Comparison of ENCODE assay signal across 10 cellular contexts in genomic region chr7:5755704-5756131, GRCh38. TPM values are rescaled to one million over a fixed set of nuclear protein-coding genes. Genes with fewer than 3 reads are reported as not detected.
DNase-seq lines count a peak whose midpoint lies in the region; ATAC-seq and TF ChIP-seq lines count a peak whose summit lies in the region.
"Had no signal": no experiment of that assay in that cellular context is flagged by ENCODE, and none has a peak within 500 bp of the region (broad histone marks: within the 10 kb centered on the region; RNA-seq: fewer than 3 reads in every experiment).

No MANE protein-coding gene starts in this region.

- no peak for TF ChIP-seq POLR2A in body of pancreas (IDR thresholded peaks at IDR 0.05)

- POLR2A ChIA-PET in HEK293T (lab: Yijun Ruan, JAX): no interaction called here

- H3K23ac ChIP-seq in mesenchymal stem cell (ENCODE audit: low read length in 2 of 2): no peak overlapping the region

- DNase-seq in COLO829 (ENCODE audit: low spot score) (peak; percentile 40), MV-4-11 (lab: John Stamatoyannopoulos, UW) (peak; percentile 36), body of pancreas (no peak), mesenchymal stem cell (peak; percentile 71), GM19238 (ENCODE audit: insufficient read length, low spot score) (no peak), HEK293T (ENCODE audit: extremely low spot score) (no peak), SW 1271 (lab: John Stamatoyannopoulos, UW) (no peak)
- DNase-seq: activated CD8-positive, alpha-beta memory T cell treated with anti-CD3 and anti-CD28 coated beads, Interleukin-2, amount 50 U/mL, for 48 hours; stimulated activated naive CD4-positive, alpha-beta T cell treated with Interleukin-2 at 50 U/mL for 16 hours had no signal

- no peak overlapping the region for H2BK5ac ChIP-seq in mesenchymal stem cell (ENCODE audit: low read depth, low read length, poor library complexity, severe bottlenecking)

- 93% methylated on average over 4 to 6 of the region's 6 CpGs for WGBS in body of pancreas, 2 donors
- WGBS in mesenchymal stem cell: 92% methylated on average over 4 of the region's 6 CpGs

- H3K4me1 ChIP-seq in body of pancreas (no peaks in the 10 kb centered on the region), mesenchymal stem cell (ENCODE audit: control insufficient read depth, insufficient read depth, low read depth, low read length) (no peaks in the 10 kb centered on the region)

- no peak for TF ChIP-seq CTCF in body of pancreas (IDR thresholded peaks at IDR 0.05)

- H3K4ac ChIP-seq in mesenchymal stem cell (ENCODE audit: low read depth in 1 of 2, low read length in 2 of 2): no peak overlapping the region

- no peaks in the 10 kb centered on the region for H3K27me3 ChIP-seq in body of pancreas
- H3K27me3 ChIP-seq in mesenchymal stem cell (ENCODE audit: control insufficient read depth in 1 of 2, insufficient read depth in 1 of 2, low read length in 2 of 2): no peaks in the 10 kb centered on the region

- no peaks in the 10 kb centered on the region for H3K9me3 ChIP-seq in body of pancreas
- no peaks in the 10 kb centered on the region for H3K9me3 ChIP-seq in mesenchymal stem cell (ENCODE audit: control insufficient read depth, low read length)

- H2AFZ ChIP-seq in mesenchymal stem cell (ENCODE audit: low read depth, low read length): no peak overlapping the region

- H2BK120ac ChIP-seq in mesenchymal stem cell (ENCODE audit: low read depth, low read length): no peak overlapping the region

- no peak overlapping the region for H2BK15ac ChIP-seq in mesenchymal stem cell (ENCODE audit: low read depth, poor library complexity, severe bottlenecking)

- H3K79me1 ChIP-seq in mesenchymal stem cell (replicated peaks; ENCODE audit: low read length, poor library complexity, severe bottlenecking): peaks cover 29% of the 10 kb centered on the region

- H3K27ac ChIP-seq in body of pancreas (no peak overlapping the region), mesenchymal stem cell (ENCODE audit: low read length, poor library complexity, severe bottlenecking) (no peak overlapping the region)

- H3K9ac ChIP-seq in mesenchymal stem cell (ENCODE audit: low read length): peak overlapping the region; percentile 40

- peak overlapping the region in 1 of 2 experiments; percentile 12 for H3K18ac ChIP-seq in mesenchymal stem cell (ENCODE audit: low read depth in 1 of 2, low read length in 2 of 2)

- CTCF ChIA-PET in HEK293T (lab: Yijun Ruan, JAX): no interaction called here

- H3K36me3 ChIP-seq in body of pancreas (replicated peaks in 1 of 2; ENCODE audit: insufficient read depth in 1 of 2, low read depth in 2 of 2) (peaks cover 0 to 12% of the 10 kb centered on the region in 2 donors), mesenchymal stem cell (ENCODE audit: control insufficient read depth in 1 of 2, insufficient read depth in 2 of 2, low read depth in 1 of 2, low read length in 2 of 2) (peaks cover 6 to 57% of the 10 kb centered on the region in 2 experiments)

- no peak overlapping the region for H4K91ac ChIP-seq in mesenchymal stem cell (ENCODE audit: low read length)

- no peak overlapping the region for H2AK5ac ChIP-seq in mesenchymal stem cell (ENCODE audit: low read length, severe bottlenecking)

- peak; percentile 52 for ATAC-seq in body of pancreas
- ATAC-seq in HG02970 (IDR thresholded peaks at IDR 0.05; ENCODE audit: low FRiP score, unreplicated experiment): no peak

- H3K4me2 ChIP-seq in mesenchymal stem cell (ENCODE audit: low read length, poor library complexity, severe bottlenecking): no peak overlapping the region

- H2BK12ac ChIP-seq in mesenchymal stem cell (ENCODE audit: low read length in 2 of 2): no peak overlapping the region

- intact Hi-C loops in body of pancreas (cut with DNase I): no loop called here

- no peak overlapping the region for H3K14ac ChIP-seq in mesenchymal stem cell (ENCODE audit: low read length in 2 of 2)

- peak overlapping the region; percentile 56 for H4K8ac ChIP-seq in mesenchymal stem cell (ENCODE audit: low read length)

- H3K4me3 ChIP-seq in body of pancreas: no peak overlapping the region
- no peak overlapping the region for H3K4me3 ChIP-seq in mesenchymal stem cell (ENCODE audit: insufficient read depth in 1 of 2, low read depth in 1 of 2, low read length in 2 of 2)

TF ChIP-seq in HEK293T, 16 proteins besides CTCF, POLR2A, EP300 and RAD21:
- TF ChIP-seq L3MBTL2 (conservative IDR thresholded peaks at IDR 0.05): no peak
- no peak for TF ChIP-seq ARNT (IDR thresholded peaks at IDR 0.05)
- TF ChIP-seq SP1 (IDR thresholded peaks at IDR 0.05): no peak
- no peak for TF ChIP-seq ZNF384 (IDR thresholded peaks at IDR 0.05)
- TF ChIP-seq HDGF (IDR thresholded peaks at IDR 0.05; ENCODE audit: borderline replicate concordance): no peak
- TF ChIP-seq FOXA1 (IDR thresholded peaks at IDR 0.05): no peak
- TF ChIP-seq ELF4 (IDR thresholded peaks at IDR 0.05): no peak
- no peak for TF ChIP-seq FOXK2 (IDR thresholded peaks at IDR 0.05)
- no peak for TF ChIP-seq LEF1 (IDR thresholded peaks at IDR 0.05; ENCODE audit: borderline replicate concordance)
- no peak for TF ChIP-seq FOXM1 (IDR thresholded peaks at IDR 0.05; ENCODE audit: borderline replicate concordance)
- no peak for TF ChIP-seq NFRKB (IDR thresholded peaks at IDR 0.05)
- no peak for TF ChIP-seq SUZ12 (IDR thresholded peaks at IDR 0.05)
- no peak for TF ChIP-seq BHLHE40 (IDR thresholded peaks at IDR 0.05; ENCODE audit: borderline replicate concordance)
- TF ChIP-seq PKNOX1 (IDR thresholded peaks at IDR 0.05): no peak
- no peak for TF ChIP-seq CTBP1 (IDR thresholded peaks at IDR 0.05; ENCODE audit: borderline replicate concordance)
- no peak for TF ChIP-seq TARDBP (IDR thresholded peaks at IDR 0.05)
TF ChIP-seq in HEK293T: peak in this region for 0.

RNA-seq across cellular contexts. Expression of gene RNF216, which starts 25.7 kb away (rescaled TPM):
- 10 to 100 TPM; 17.4 to 31.6 TPM for total RNA-seq in body of pancreas
- polyA plus RNA-seq in mesenchymal stem cell (2013, experiment 1 of 2): 25.1 TPM
- 24.7 TPM for polyA plus RNA-seq in mesenchymal stem cell (2013, experiment 2 of 2)

Comparison
In these comparisons a context has a peak if more than half of its experiments do, and no peak if none do; other contexts are left out.
1. DNase-seq: peak in COLO829 (single experiment), MV-4-11 (single experiment) and mesenchymal stem cell (single experiment); none in body of pancreas (0 of 4), GM19238 (single experiment), HEK293T (single experiment) and SW 1271 (0 of 2).